Comparison of ENCODE assay signal across 1 cellular context in the genomic region with DNA sequence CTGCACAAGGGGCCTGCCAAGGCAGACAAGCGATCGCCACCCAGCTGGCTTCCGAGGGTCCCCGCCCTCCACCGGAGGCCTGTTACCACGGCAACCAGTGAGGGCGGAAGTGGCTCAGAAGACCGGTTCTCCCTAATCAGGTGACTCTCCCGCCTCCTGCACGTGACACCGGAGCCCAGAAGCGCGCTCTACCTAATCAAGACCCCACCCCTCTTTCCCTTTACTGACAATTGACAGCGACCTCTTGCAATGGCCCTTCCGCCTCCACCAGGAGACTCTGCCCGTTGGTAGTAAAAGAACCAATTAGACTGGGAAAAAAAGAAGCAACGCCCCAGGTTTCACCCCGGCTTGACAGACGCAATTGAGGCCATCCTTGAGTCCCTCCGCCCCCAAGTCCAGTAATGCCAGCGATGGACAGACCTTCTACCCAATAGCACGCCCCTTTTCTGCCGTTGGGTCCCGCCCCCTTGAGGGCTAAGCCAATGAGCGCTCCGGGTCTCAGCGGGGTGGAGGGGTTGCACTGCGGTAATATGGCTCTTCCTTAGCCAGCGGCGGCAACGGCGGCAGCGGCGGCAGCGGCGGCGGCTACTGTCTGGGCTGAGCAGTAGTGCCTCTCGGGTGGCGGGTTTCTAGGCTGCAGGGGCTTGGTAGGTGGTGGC.
TF ChIP-seq lines count a peak whose summit lies in the region.

A gene (plus strand): TSS at position 525 of the 659 bp plus-strand sequence. CDS start 198 bp downstream, outside the sequence.

TF ChIP-seq in HepG2, 621 proteins besides CTCF, POLR2A, EP300 and RAD21 (continued from another document and continues in another):
- TF ChIP-seq, protein P1, sequence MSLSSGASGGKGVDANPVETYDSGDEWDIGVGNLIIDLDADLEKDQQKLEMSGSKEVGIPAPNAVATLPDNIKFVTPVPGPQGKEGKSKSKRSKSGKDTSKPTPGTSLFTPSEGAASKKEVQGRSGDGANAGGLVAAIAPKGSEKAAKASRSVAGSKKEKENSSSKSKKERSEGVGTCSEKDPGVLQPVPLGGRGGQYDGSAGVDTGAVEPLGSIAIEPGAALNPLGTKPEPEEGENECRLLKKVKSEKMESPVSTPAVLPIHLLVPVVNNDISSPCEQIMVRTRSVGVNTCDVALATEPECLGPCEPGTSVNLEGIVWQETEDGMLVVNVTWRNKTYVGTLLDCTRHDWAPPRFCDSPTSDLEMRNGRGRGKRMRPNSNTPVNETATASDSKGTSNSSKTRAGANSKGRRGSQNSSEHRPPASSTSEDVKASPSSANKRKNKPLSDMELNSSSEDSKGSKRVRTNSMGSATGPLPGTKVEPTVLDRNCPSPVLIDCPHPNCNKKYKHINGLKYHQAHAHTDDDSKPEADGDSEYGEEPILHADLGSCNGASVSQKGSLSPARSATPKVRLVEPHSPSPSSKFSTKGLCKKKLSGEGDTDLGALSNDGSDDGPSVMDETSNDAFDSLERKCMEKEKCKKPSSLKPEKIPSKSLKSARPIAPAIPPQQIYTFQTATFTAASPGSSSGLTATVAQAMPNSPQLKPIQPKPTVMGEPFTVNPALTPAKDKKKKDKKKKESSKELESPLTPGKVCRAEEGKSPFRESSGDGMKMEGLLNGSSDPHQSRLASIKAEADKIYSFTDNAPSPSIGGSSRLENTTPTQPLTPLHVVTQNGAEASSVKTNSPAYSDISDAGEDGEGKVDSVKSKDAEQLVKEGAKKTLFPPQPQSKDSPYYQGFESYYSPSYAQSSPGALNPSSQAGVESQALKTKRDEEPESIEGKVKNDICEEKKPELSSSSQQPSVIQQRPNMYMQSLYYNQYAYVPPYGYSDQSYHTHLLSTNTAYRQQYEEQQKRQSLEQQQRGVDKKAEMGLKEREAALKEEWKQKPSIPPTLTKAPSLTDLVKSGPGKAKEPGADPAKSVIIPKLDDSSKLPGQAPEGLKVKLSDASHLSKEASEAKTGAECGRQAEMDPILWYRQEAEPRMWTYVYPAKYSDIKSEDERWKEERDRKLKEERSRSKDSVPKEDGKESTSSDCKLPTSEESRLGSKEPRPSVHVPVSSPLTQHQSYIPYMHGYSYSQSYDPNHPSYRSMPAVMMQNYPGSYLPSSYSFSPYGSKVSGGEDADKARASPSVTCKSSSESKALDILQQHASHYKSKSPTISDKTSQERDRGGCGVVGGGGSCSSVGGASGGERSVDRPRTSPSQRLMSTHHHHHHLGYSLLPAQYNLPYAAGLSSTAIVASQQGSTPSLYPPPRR (CRISPR knock-in tag; IDR thresholded peaks at IDR 0.05; ENCODE audit: borderline replicate concordance), result no peak
- TF ChIP-seq ZNF891 (CRISPR knock-in tag; IDR thresholded peaks at IDR 0.05), result no peak; the same call in 1 of the 2 replicates
- peak; percentile 32; the same call in 1 of the 2 replicates for TF ChIP-seq CHD2 (IDR thresholded peaks at IDR 0.05; ENCODE audit: low read depth, low read length)
- no peak for TF ChIP-seq ZEB1 (IDR thresholded peaks at IDR 0.05; ENCODE audit: insufficient replicate concordance, low read depth)
- TF ChIP-seq ZC3H4 (CRISPR knock-in tag; IDR thresholded peaks at IDR 0.05; ENCODE audit: borderline replicate concordance), result no peak
- TF ChIP-seq, protein P2, sequence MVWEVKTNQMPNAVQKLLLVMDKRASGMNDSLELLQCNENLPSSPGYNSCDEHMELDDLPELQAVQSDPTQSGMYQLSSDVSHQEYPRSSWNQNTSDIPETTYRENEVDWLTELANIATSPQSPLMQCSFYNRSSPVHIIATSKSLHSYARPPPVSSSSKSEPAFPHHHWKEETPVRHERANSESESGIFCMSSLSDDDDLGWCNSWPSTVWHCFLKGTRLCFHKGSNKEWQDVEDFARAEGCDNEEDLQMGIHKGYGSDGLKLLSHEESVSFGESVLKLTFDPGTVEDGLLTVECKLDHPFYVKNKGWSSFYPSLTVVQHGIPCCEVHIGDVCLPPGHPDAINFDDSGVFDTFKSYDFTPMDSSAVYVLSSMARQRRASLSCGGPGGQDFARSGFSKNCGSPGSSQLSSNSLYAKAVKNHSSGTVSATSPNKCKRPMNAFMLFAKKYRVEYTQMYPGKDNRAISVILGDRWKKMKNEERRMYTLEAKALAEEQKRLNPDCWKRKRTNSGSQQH (CRISPR knock-in tag; IDR thresholded peaks at IDR 0.05; ENCODE audit: low read depth), result no peak
- TF ChIP-seq NFKB2 (CRISPR knock-in tag; IDR thresholded peaks at IDR 0.05; ENCODE audit: borderline replicate concordance), result no peak; the same call in 1 of the 2 replicates
- peak; percentile 72; the same call in 1 of the 2 replicates for TF ChIP-seq HOXA5 (CRISPR knock-in tag; IDR thresholded peaks at IDR 0.05)
- TF ChIP-seq ZNF317 (CRISPR knock-in tag; IDR thresholded peaks at IDR 0.05), result no peak
- TF ChIP-seq FOXA1 (IDR thresholded peaks at IDR 0.05), result no peak
- 0 out of 2 replicates have a peak, but pooled peaks have one; percentile 4 for TF ChIP-seq FOXA1 (CRISPR knock-in tag; IDR thresholded peaks at IDR 0.05)
- TF ChIP-seq WIZ (CRISPR knock-in tag; IDR thresholded peaks at IDR 0.05), result peak; percentile 36; the same call in 1 of the 2 replicates
- TF ChIP-seq NR2C2 (CRISPR knock-in tag; IDR thresholded peaks at IDR 0.05; ENCODE audit: borderline replicate concordance), result peak; percentile 52; the same call in 1 of the 2 replicates
- no peak for TF ChIP-seq ZNF7 (CRISPR knock-in tag; IDR thresholded peaks at IDR 0.05)
- TF ChIP-seq TBP (CRISPR knock-in tag; IDR thresholded peaks at IDR 0.05), result no peak
- TF ChIP-seq GTF2F1 (IDR thresholded peaks at IDR 0.05; ENCODE audit: low read length), result 0 out of 2 replicates have a peak, but pooled peaks have one; percentile 62
- no peak for TF ChIP-seq PAF1 (CRISPR knock-in tag; IDR thresholded peaks at IDR 0.05)
- no peak for TF ChIP-seq FOXP1 (IDR thresholded peaks at IDR 0.05)
- no peak for TF ChIP-seq FOXP1 (CRISPR knock-in tag; IDR thresholded peaks at IDR 0.05)
- no peak for TF ChIP-seq REPIN1 (CRISPR knock-in tag; IDR thresholded peaks at IDR 0.05; ENCODE audit: borderline replicate concordance, low read depth)
- TF ChIP-seq, protein P3, sequence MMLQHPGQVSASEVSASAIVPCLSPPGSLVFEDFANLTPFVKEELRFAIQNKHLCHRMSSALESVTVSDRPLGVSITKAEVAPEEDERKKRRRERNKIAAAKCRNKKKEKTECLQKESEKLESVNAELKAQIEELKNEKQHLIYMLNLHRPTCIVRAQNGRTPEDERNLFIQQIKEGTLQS (CRISPR knock-in tag; IDR thresholded peaks at IDR 0.05), result no peak
- TF ChIP-seq, protein P4, sequence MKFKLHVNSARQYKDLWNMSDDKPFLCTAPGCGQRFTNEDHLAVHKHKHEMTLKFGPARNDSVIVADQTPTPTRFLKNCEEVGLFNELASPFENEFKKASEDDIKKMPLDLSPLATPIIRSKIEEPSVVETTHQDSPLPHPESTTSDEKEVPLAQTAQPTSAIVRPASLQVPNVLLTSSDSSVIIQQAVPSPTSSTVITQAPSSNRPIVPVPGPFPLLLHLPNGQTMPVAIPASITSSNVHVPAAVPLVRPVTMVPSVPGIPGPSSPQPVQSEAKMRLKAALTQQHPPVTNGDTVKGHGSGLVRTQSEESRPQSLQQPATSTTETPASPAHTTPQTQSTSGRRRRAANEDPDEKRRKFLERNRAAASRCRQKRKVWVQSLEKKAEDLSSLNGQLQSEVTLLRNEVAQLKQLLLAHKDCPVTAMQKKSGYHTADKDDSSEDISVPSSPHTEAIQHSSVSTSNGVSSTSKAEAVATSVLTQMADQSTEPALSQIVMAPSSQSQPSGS (CRISPR knock-in tag; IDR thresholded peaks at IDR 0.05), result peak; percentile 6; the same call in 1 of the 2 replicates
- TF ChIP-seq SOX5 (CRISPR knock-in tag; IDR thresholded peaks at IDR 0.05; ENCODE audit: borderline replicate concordance), result no peak
- TF ChIP-seq ONECUT2 (CRISPR knock-in tag; IDR thresholded peaks at IDR 0.05), result no peak
- peak; percentile 48 for TF ChIP-seq GABPA (IDR thresholded peaks at IDR 0.05; ENCODE audit: low read depth, low read length)
- peak; percentile 86 for TF ChIP-seq GABPA (CRISPR knock-in tag; IDR thresholded peaks at IDR 0.05; ENCODE audit: low read depth)
- TF ChIP-seq PRPF4 (IDR thresholded peaks at IDR 0.05; ENCODE audit: low read depth, low read length, poor library complexity, severe bottlenecking), result no peak
- peak; percentile 47 for TF ChIP-seq RBM39 (IDR thresholded peaks at IDR 0.05; ENCODE audit: low read depth, low read length, poor library complexity, severe bottlenecking)
- TF ChIP-seq ZNF230 (CRISPR knock-in tag; IDR thresholded peaks at IDR 0.05), result no peak
- no peak for TF ChIP-seq SYNCRIP (IDR thresholded peaks at IDR 0.05; ENCODE audit: insufficient read depth, low read depth, low read length)
- TF ChIP-seq, protein P5, sequence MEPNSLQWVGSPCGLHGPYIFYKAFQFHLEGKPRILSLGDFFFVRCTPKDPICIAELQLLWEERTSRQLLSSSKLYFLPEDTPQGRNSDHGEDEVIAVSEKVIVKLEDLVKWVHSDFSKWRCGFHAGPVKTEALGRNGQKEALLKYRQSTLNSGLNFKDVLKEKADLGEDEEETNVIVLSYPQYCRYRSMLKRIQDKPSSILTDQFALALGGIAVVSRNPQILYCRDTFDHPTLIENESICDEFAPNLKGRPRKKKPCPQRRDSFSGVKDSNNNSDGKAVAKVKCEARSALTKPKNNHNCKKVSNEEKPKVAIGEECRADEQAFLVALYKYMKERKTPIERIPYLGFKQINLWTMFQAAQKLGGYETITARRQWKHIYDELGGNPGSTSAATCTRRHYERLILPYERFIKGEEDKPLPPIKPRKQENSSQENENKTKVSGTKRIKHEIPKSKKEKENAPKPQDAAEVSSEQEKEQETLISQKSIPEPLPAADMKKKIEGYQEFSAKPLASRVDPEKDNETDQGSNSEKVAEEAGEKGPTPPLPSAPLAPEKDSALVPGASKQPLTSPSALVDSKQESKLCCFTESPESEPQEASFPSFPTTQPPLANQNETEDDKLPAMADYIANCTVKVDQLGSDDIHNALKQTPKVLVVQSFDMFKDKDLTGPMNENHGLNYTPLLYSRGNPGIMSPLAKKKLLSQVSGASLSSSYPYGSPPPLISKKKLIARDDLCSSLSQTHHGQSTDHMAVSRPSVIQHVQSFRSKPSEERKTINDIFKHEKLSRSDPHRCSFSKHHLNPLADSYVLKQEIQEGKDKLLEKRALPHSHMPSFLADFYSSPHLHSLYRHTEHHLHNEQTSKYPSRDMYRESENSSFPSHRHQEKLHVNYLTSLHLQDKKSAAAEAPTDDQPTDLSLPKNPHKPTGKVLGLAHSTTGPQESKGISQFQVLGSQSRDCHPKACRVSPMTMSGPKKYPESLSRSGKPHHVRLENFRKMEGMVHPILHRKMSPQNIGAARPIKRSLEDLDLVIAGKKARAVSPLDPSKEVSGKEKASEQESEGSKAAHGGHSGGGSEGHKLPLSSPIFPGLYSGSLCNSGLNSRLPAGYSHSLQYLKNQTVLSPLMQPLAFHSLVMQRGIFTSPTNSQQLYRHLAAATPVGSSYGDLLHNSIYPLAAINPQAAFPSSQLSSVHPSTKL (CRISPR knock-in tag; IDR thresholded peaks at IDR 0.05), result no peak; the same call in 1 of the 2 replicates
- no peak for TF ChIP-seq MYNN (CRISPR knock-in tag; IDR thresholded peaks at IDR 0.05; ENCODE audit: low read depth)
- no peak for TF ChIP-seq ZNF709 (CRISPR knock-in tag; IDR thresholded peaks at IDR 0.05)
- TF ChIP-seq, protein P6, sequence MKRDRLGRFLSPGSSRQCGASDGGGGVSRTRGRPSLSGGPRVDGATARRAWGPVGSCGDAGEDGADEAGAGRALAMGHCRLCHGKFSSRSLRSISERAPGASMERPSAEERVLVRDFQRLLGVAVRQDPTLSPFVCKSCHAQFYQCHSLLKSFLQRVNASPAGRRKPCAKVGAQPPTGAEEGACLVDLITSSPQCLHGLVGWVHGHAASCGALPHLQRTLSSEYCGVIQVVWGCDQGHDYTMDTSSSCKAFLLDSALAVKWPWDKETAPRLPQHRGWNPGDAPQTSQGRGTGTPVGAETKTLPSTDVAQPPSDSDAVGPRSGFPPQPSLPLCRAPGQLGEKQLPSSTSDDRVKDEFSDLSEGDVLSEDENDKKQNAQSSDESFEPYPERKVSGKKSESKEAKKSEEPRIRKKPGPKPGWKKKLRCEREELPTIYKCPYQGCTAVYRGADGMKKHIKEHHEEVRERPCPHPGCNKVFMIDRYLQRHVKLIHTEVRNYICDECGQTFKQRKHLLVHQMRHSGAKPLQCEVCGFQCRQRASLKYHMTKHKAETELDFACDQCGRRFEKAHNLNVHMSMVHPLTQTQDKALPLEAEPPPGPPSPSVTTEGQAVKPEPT (CRISPR knock-in tag; IDR thresholded peaks at IDR 0.05; ENCODE audit: low read depth), result no peak
- TF ChIP-seq PAX8 (CRISPR knock-in tag; IDR thresholded peaks at IDR 0.05; ENCODE audit: borderline replicate concordance), result no peak
- no peak for TF ChIP-seq ZNF260 (CRISPR knock-in tag; IDR thresholded peaks at IDR 0.05; ENCODE audit: borderline replicate concordance, low read depth)
- no peak for TF ChIP-seq AGO2 (optimal IDR thresholded peaks at IDR 0.05; ENCODE audit: low read depth, low read length)
- no peak for TF ChIP-seq ZNF543 (CRISPR knock-in tag; IDR thresholded peaks at IDR 0.05)
- no peak for TF ChIP-seq IRX3 (CRISPR knock-in tag; IDR thresholded peaks at IDR 0.05; ENCODE audit: borderline replicate concordance, low read depth)
- TF ChIP-seq, protein P7, sequence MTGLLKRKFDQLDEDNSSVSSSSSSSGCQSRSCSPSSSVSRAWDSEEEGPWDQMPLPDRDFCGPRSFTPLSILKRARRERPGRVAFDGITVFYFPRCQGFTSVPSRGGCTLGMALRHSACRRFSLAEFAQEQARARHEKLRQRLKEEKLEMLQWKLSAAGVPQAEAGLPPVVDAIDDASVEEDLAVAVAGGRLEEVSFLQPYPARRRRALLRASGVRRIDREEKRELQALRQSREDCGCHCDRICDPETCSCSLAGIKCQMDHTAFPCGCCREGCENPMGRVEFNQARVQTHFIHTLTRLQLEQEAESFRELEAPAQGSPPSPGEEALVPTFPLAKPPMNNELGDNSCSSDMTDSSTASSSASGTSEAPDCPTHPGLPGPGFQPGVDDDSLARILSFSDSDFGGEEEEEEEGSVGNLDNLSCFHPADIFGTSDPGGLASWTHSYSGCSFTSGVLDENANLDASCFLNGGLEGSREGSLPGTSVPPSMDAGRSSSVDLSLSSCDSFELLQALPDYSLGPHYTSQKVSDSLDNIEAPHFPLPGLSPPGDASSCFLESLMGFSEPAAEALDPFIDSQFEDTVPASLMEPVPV (CRISPR knock-in tag; IDR thresholded peaks at IDR 0.05), result no peak
- no peak for TF ChIP-seq ZNF441 (CRISPR knock-in tag; IDR thresholded peaks at IDR 0.05; ENCODE audit: borderline replicate concordance)
- no peak for TF ChIP-seq HES4 (CRISPR knock-in tag; IDR thresholded peaks at IDR 0.05; ENCODE audit: borderline replicate concordance)
- TF ChIP-seq KLF13 (CRISPR knock-in tag; IDR thresholded peaks at IDR 0.05), result no peak
- TF ChIP-seq ZNF83 (CRISPR knock-in tag; IDR thresholded peaks at IDR 0.05; ENCODE audit: borderline replicate concordance), result no peak
- TF ChIP-seq, protein P8, sequence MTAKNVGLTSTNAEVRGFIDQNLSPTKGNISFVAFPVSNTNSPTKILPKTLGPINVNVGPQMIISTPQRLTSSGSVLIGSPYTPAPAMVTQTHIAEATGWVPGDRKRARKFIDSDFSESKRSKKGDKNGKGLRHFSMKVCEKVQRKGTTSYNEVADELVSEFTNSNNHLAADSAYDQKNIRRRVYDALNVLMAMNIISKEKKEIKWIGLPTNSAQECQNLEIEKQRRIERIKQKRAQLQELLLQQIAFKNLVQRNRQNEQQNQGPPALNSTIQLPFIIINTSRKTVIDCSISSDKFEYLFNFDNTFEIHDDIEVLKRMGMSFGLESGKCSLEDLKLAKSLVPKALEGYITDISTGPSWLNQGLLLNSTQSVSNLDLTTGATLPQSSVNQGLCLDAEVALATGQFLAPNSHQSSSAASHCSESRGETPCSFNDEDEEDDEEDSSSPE (CRISPR knock-in tag; IDR thresholded peaks at IDR 0.05), result peak; percentile 71
